In genomic region chr19:32418155-32418554, GRCh38 we compare ENCODE assay signal across 21 cellular contexts. TPM values are rescaled to one million over a fixed set of nuclear protein-coding genes. Genes with fewer than 3 reads are reported as not detected.
DNase-seq lines count a peak whose midpoint lies in the region; ATAC-seq and TF ChIP-seq lines count a peak whose summit lies in the region.
"Had no signal": no experiment of that assay in that cellular context is flagged by ENCODE, and none has a peak within 500 bp of the region (broad histone marks: within the 10 kb centered on the region; RNA-seq: fewer than 3 reads in every experiment).

No MANE protein-coding gene starts in this region.

- no peaks in the 10 kb centered on the region for H3K9me3 ChIP-seq in parathyroid adenoma (ENCODE audit: control insufficient read depth, low read length)

- H3K9ac ChIP-seq in parathyroid adenoma = no peak overlapping the region
- H3K9ac ChIP-seq: GM23248 had no signal

- H3K4me1 Mint-ChIP-seq in brain = peaks cover 4% of the 10 kb centered on the region
- H3K4me1 Mint-ChIP-seq in WTC11 = peaks cover 5% of the 10 kb centered on the region

- H3K36me3 Mint-ChIP-seq in brain = peaks cover 90% of the 10 kb centered on the region
- peaks cover 44% of the 10 kb centered on the region for H3K36me3 Mint-ChIP-seq in WTC11

- H3K27me3 Mint-ChIP-seq in brain = no peaks in the 10 kb centered on the region
- H3K27me3 Mint-ChIP-seq in WTC11 (ENCODE audit: low read depth) = no peaks in the 10 kb centered on the region
- H3K27me3 Mint-ChIP-seq: CD4-positive, alpha-beta memory T cell had no signal

- H3K9me3 Mint-ChIP-seq in brain = no peaks in the 10 kb centered on the region
- H3K9me3 Mint-ChIP-seq in WTC11 = no peaks in the 10 kb centered on the region

- POLR2A ChIA-PET in WTC11 (lab: Charles Lee) = no interaction called here

- H3K4me1 ChIP-seq in parathyroid adenoma = peaks cover 15% of the 10 kb centered on the region

- no peak overlapping the region for H3K27ac ChIP-seq in parathyroid adenoma
- H3K27ac ChIP-seq: 22Rv1, GM23248 had no signal

- H2AFZ ChIP-seq in parathyroid adenoma = peak overlapping the region; percentile 15
- H2AFZ ChIP-seq: GM23248 had no signal

- no peak for ATAC-seq in WTC11
- no peak for ATAC-seq in GM19452 (IDR thresholded peaks at IDR 0.05; ENCODE audit: unreplicated experiment)
- ATAC-seq in HG03045 (IDR thresholded peaks at IDR 0.05; ENCODE audit: unreplicated experiment) = no peak

- no peak overlapping the region for H3K4me3 Mint-ChIP-seq in brain
- H3K4me3 Mint-ChIP-seq in WTC11 = no peak overlapping the region
- H3K4me3 Mint-ChIP-seq: CD4-positive, alpha-beta memory T cell had no signal

- DNase-seq in NCI-H1694 treated with DMSO at 0.1 percent for 48 hours (lab: John Stamatoyannopoulos, UW) = peak; percentile 11
- DNase-seq in NCI-H1694 (lab: John Stamatoyannopoulos, UW) = no peak
- DNase-seq in OCI-M1 (lab: John Stamatoyannopoulos, UW) = peak; percentile 5
- no peak for DNase-seq in WTC11 (ENCODE audit: low spot score)
- DNase-seq: ACHN; AML-193; C1 segment of cervical spinal cord; Calu3; CD4-positive, alpha-beta memory T cell; COR-L47; DMS53; DMS79 treated with DMSO at 0.1 percent for 48 hours; GF-D8; GM23248; H7; HCEC 1CT had no signal

- CTCF ChIA-PET in WTC11 (lab: Charles Lee) = no interaction called here

- H3K27ac Mint-ChIP-seq in brain (peak overlapping the region in 3 of 5 experiments; percentile 3 to 74 (median 5)), WTC11 (no peak overlapping the region)

- peak overlapping the region; percentile 18 for H3K4me2 ChIP-seq in parathyroid adenoma (ENCODE audit: low read length)

- TF ChIP-seq CTCF in brain (conservative IDR thresholded peaks at IDR 0.05) (no peak), parathyroid adenoma (IDR thresholded peaks at IDR 0.05) (no peak), WTC11 (IDR thresholded peaks at IDR 0.05) (no peak)

- no peak overlapping the region for H3K4me3 ChIP-seq in parathyroid adenoma (ENCODE audit: low read depth, low read length)
- H3K4me3 ChIP-seq: GM23248 had no signal

- H3K79me2 ChIP-seq in parathyroid adenoma = no peaks in the 10 kb centered on the region

- no peaks in the 10 kb centered on the region for H3K36me3 ChIP-seq in parathyroid adenoma (ENCODE audit: control insufficient read depth, insufficient read depth, low read length)

- no peaks in the 10 kb centered on the region for H3K27me3 ChIP-seq in parathyroid adenoma (ENCODE audit: control insufficient read depth, insufficient read depth, low read length)

TF ChIP-seq in WTC11, 78 proteins besides CTCF, POLR2A, EP300 and RAD21:
- no peak for TF ChIP-seq JUN (CRISPR knock-in tag; IDR thresholded peaks at IDR 0.05)
- TF ChIP-seq TP53 (CRISPR knock-in tag; IDR thresholded peaks at IDR 0.05) = no peak
- no peak for TF ChIP-seq ZNF396 (CRISPR knock-in tag; IDR thresholded peaks at IDR 0.05; ENCODE audit: borderline replicate concordance)
- TF ChIP-seq ZBTB43 (CRISPR knock-in tag; IDR thresholded peaks at IDR 0.05) = no peak
- no peak for TF ChIP-seq GTF2I (CRISPR knock-in tag; conservative IDR thresholded peaks at IDR 0.05)
- TF ChIP-seq ZNF121 (CRISPR knock-in tag; IDR thresholded peaks at IDR 0.05) = no peak
- no peak for TF ChIP-seq RELA (CRISPR knock-in tag; IDR thresholded peaks at IDR 0.05; ENCODE audit: borderline replicate concordance)
- TF ChIP-seq, protein P1, sequence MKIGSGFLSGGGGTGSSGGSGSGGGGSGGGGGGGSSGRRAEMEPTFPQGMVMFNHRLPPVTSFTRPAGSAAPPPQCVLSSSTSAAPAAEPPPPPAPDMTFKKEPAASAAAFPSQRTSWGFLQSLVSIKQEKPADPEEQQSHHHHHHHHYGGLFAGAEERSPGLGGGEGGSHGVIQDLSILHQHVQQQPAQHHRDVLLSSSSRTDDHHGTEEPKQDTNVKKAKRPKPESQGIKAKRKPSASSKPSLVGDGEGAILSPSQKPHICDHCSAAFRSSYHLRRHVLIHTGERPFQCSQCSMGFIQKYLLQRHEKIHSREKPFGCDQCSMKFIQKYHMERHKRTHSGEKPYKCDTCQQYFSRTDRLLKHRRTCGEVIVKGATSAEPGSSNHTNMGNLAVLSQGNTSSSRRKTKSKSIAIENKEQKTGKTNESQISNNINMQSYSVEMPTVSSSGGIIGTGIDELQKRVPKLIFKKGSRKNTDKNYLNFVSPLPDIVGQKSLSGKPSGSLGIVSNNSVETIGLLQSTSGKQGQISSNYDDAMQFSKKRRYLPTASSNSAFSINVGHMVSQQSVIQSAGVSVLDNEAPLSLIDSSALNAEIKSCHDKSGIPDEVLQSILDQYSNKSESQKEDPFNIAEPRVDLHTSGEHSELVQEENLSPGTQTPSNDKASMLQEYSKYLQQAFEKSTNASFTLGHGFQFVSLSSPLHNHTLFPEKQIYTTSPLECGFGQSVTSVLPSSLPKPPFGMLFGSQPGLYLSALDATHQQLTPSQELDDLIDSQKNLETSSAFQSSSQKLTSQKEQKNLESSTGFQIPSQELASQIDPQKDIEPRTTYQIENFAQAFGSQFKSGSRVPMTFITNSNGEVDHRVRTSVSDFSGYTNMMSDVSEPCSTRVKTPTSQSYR (CRISPR knock-in tag; IDR thresholded peaks at IDR 0.05) = no peak
- TF ChIP-seq, protein P2, sequence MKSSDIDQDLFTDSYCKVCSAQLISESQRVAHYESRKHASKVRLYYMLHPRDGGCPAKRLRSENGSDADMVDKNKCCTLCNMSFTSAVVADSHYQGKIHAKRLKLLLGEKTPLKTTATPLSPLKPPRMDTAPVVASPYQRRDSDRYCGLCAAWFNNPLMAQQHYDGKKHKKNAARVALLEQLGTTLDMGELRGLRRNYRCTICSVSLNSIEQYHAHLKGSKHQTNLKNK (CRISPR knock-in tag; IDR thresholded peaks at IDR 0.05) = no peak
- TF ChIP-seq RORB (CRISPR knock-in tag; IDR thresholded peaks at IDR 0.05) = no peak
- TF ChIP-seq, protein P3, sequence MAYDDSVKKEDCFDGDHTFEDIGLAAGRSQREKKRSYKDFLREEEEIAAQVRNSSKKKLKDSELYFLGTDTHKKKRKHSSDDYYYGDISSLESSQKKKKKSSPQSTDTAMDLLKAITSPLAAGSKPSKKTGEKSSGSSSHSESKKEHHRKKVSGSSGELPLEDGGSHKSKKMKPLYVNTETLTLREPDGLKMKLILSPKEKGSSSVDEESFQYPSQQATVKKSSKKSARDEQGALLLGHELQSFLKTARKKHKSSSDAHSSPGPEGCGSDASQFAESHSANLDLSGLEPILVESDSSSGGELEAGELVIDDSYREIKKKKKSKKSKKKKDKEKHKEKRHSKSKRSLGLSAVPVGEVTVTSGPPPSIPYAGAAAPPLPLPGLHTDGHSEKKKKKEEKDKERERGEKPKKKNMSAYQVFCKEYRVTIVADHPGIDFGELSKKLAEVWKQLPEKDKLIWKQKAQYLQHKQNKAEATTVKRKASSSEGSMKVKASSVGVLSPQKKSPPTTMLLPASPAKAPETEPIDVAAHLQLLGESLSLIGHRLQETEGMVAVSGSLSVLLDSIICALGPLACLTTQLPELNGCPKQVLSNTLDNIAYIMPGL (CRISPR knock-in tag; IDR thresholded peaks at IDR 0.05) = no peak
- no peak for TF ChIP-seq USF2 (CRISPR knock-in tag; IDR thresholded peaks at IDR 0.05)

RNA-seq across cellular contexts. Expression of gene DPY19L3, which starts 12.6 kb away (rescaled TPM):
- 25.4 TPM for polyA plus RNA-seq in brain (ENCODE audit: insufficient read depth, low read depth, low replicate concordance)
- total RNA-seq in WTC11 (2021) = 63.0 to 74.3 TPM (median 73.2 TPM) in 3 replicates

Comparison
In these comparisons a context has a peak if more than half of its experiments do, and no peak if none do; other contexts are left out.
1. DNase-seq: peak in NCI-H1694 treated with DMSO at 0.1 percent for 48 hours (single experiment) and OCI-M1 (single experiment); none in NCI-H1694 (single experiment) and WTC11 (single experiment).